Comparison of ENCODE assay signal across 9 cellular contexts in genomic region chr10:14555806-14556205, GRCh38.
DNase-seq lines count a peak whose midpoint lies in the region; ATAC-seq lines count a peak whose summit lies in the region.
"Had no signal": no experiment of that assay in that cellular context is flagged by ENCODE, and none has a peak within 500 bp of the region (broad histone marks: within the 10 kb centered on the region; RNA-seq: fewer than 3 reads in every experiment).

No MANE protein-coding gene starts in this region.

- intact Hi-C loops in activated CD4-positive, alpha-beta T cell treated with anti-CD3 and anti-CD28 coated beads for 36 hours (cut with DNase I, micrococcal nuclease) = no loop called here

- H3K4me3 Mint-ChIP-seq in activated CD4-positive, alpha-beta T cell treated with anti-CD3 and anti-CD28 coated beads for 36 hours = no peak overlapping the region
- no peak overlapping the region for H3K4me3 Mint-ChIP-seq in activated CD4-positive, alpha-beta memory T cell treated with anti-CD3 and anti-CD28 coated beads, Interleukin-2, amount 10 ng/mL, durations not matched to agents 7 days and 5 days
- peak overlapping the region; percentile 42 to 73 (median 64) for H3K4me3 Mint-ChIP-seq in immature natural killer cell
- peak overlapping the region; percentile 62 for H3K4me3 Mint-ChIP-seq in stimulated activated effector memory CD8-positive, alpha-beta T cell treated with anti-CD3 and anti-CD28 coated beads, Interleukin-12 subunit alpha, Interleukin-12 subunit beta, amount 100 ng/mL, for 72 hours

- peaks cover 50% of the 10 kb centered on the region for H3K36me3 Mint-ChIP-seq in activated CD4-positive, alpha-beta T cell treated with anti-CD3 and anti-CD28 coated beads for 36 hours (ENCODE audit: low read depth)
- peaks cover 72% of the 10 kb centered on the region for H3K36me3 Mint-ChIP-seq in activated CD4-positive, alpha-beta memory T cell treated with anti-CD3 and anti-CD28 coated beads, Interleukin-2, amount 10 ng/mL, durations not matched to agents 7 days and 5 days (ENCODE audit: low read depth)
- peaks cover 0 to 20% (median 7%) of the 10 kb centered on the region in 3 donors for H3K36me3 Mint-ChIP-seq in immature natural killer cell
- H3K36me3 Mint-ChIP-seq in stimulated activated effector memory CD8-positive, alpha-beta T cell treated with anti-CD3 and anti-CD28 coated beads, Interleukin-12 subunit alpha, Interleukin-12 subunit beta, amount 100 ng/mL, for 72 hours = peaks cover 86% of the 10 kb centered on the region

- ATAC-seq in activated CD4-positive, alpha-beta T cell treated with anti-CD3 and anti-CD28 coated beads for 36 hours = peak; percentile 9
- peak; percentile 11 for ATAC-seq in stimulated activated effector memory CD8-positive, alpha-beta T cell treated with anti-CD3 and anti-CD28 coated beads, Interleukin-12 subunit alpha, Interleukin-12 subunit beta, amount 100 ng/mL, for 72 hours
- ATAC-seq in GM21529 (IDR thresholded peaks at IDR 0.05; ENCODE audit: unreplicated experiment) = no peak

- no peak for DNase-seq in activated CD4-positive, alpha-beta T cell treated with anti-CD3 and anti-CD28 coated beads for 36 hours
- DNase-seq in activated CD4-positive, alpha-beta T cell treated with anti-CD3 and anti-CD28 coated beads for 4 hours = no peak
- DNase-seq in activated CD4-positive, alpha-beta memory T cell treated with anti-CD3 and anti-CD28 coated beads, Interleukin-2, amount 10 ng/mL, durations not matched to agents 7 days and 5 days = no peak
- DNase-seq in immature natural killer cell = no peak
- no peak for DNase-seq in stimulated activated effector memory CD8-positive, alpha-beta T cell treated with anti-CD3 and anti-CD28 coated beads, Interleukin-12 subunit alpha, Interleukin-12 subunit beta, amount 100 ng/mL, for 72 hours (ENCODE audit: low spot score in 2 of 2)
- DNase-seq in GM03348 (ENCODE audit: low spot score) = no peak
- DNase-seq in NCI-H526 treated with DMSO at 0.1 percent for 48 hours (lab: John Stamatoyannopoulos, UW) = no peak
- DNase-seq: NCI-H2029 treated with DMSO at 0.1 percent for 48 hours had no signal

- POLR2A ChIA-PET in activated CD4-positive, alpha-beta T cell treated with anti-CD3 and anti-CD28 coated beads for 36 hours (lab: Charles Lee) = interaction anchor here (0.6 to 1.2 kb wide), 2 partner anchors 10 to 32 kb away, joined by 3 read pairs; no protein-coding TSS in a partner anchor
- POLR2A ChIA-PET in activated CD4-positive, alpha-beta memory T cell treated with anti-CD3 and anti-CD28 coated beads, Interleukin-2, amount 10 ng/mL, durations not matched to agents 7 days and 5 days (lab: Charles Lee) = interaction anchor here (1.0 kb wide), 1 partner anchor 49 kb away, joined by 3 read pairs; no protein-coding TSS in a partner anchor

- CTCF ChIA-PET in activated CD4-positive, alpha-beta T cell treated with anti-CD3 and anti-CD28 coated beads for 36 hours (lab: Charles Lee) = interaction anchor here (0.7 kb wide), 1 partner anchor 11 kb away, joined by 4 read pairs; no protein-coding TSS in a partner anchor
- CTCF ChIA-PET in activated CD4-positive, alpha-beta memory T cell treated with anti-CD3 and anti-CD28 coated beads, Interleukin-2, amount 10 ng/mL, durations not matched to agents 7 days and 5 days (lab: Charles Lee) = interaction anchor here (0.7 to 1.7 kb wide), 5 partner anchors 13 to 48 kb away, joined by 3 to 7 read pairs (median 3); no protein-coding TSS in a partner anchor

- H3K27ac Mint-ChIP-seq in activated CD4-positive, alpha-beta T cell treated with anti-CD3 and anti-CD28 coated beads for 36 hours = peak overlapping the region; percentile 86
- peak overlapping the region; percentile 82 for H3K27ac Mint-ChIP-seq in activated CD4-positive, alpha-beta memory T cell treated with anti-CD3 and anti-CD28 coated beads, Interleukin-2, amount 10 ng/mL, durations not matched to agents 7 days and 5 days
- H3K27ac Mint-ChIP-seq in immature natural killer cell = peak overlapping the region; percentile 86 to 94 (median 92)
- peak overlapping the region; percentile 95 for H3K27ac Mint-ChIP-seq in stimulated activated effector memory CD8-positive, alpha-beta T cell treated with anti-CD3 and anti-CD28 coated beads, Interleukin-12 subunit alpha, Interleukin-12 subunit beta, amount 100 ng/mL, for 72 hours

- H3K27me3 Mint-ChIP-seq in activated CD4-positive, alpha-beta T cell treated with anti-CD3 and anti-CD28 coated beads for 36 hours = no peaks in the 10 kb centered on the region
- H3K27me3 Mint-ChIP-seq in activated CD4-positive, alpha-beta memory T cell treated with anti-CD3 and anti-CD28 coated beads, Interleukin-2, amount 10 ng/mL, durations not matched to agents 7 days and 5 days = no peaks in the 10 kb centered on the region
- H3K27me3 Mint-ChIP-seq in immature natural killer cell (ENCODE audit: low read depth in 3 of 3) = peaks cover 2 to 6% (median 4%) of the 10 kb centered on the region in 3 donors

- H3K9me3 Mint-ChIP-seq in activated CD4-positive, alpha-beta T cell treated with anti-CD3 and anti-CD28 coated beads for 36 hours (ENCODE audit: low read depth) = no peaks in the 10 kb centered on the region
- no peaks in the 10 kb centered on the region for H3K9me3 Mint-ChIP-seq in activated CD4-positive, alpha-beta memory T cell treated with anti-CD3 and anti-CD28 coated beads, Interleukin-2, amount 10 ng/mL, durations not matched to agents 7 days and 5 days
- no peaks in the 10 kb centered on the region for H3K9me3 Mint-ChIP-seq in immature natural killer cell
- no peaks in the 10 kb centered on the region for H3K9me3 Mint-ChIP-seq in stimulated activated effector memory CD8-positive, alpha-beta T cell treated with anti-CD3 and anti-CD28 coated beads, Interleukin-12 subunit alpha, Interleukin-12 subunit beta, amount 100 ng/mL, for 72 hours

- peaks cover 93% of the 10 kb centered on the region for H3K4me1 Mint-ChIP-seq in activated CD4-positive, alpha-beta T cell treated with anti-CD3 and anti-CD28 coated beads for 36 hours
- H3K4me1 Mint-ChIP-seq in activated CD4-positive, alpha-beta memory T cell treated with anti-CD3 and anti-CD28 coated beads, Interleukin-2, amount 10 ng/mL, durations not matched to agents 7 days and 5 days = peaks cover 93% of the 10 kb centered on the region
- peaks cover 97 to 100% of the 10 kb centered on the region in 2 donors for H3K4me1 Mint-ChIP-seq in immature natural killer cell
- H3K4me1 Mint-ChIP-seq in stimulated activated effector memory CD8-positive, alpha-beta T cell treated with anti-CD3 and anti-CD28 coated beads, Interleukin-12 subunit alpha, Interleukin-12 subunit beta, amount 100 ng/mL, for 72 hours = peaks cover 94% of the 10 kb centered on the region

Comparison
In these comparisons a context has a peak if more than half of its experiments do, and no peak if none do; other contexts are left out.
1. H3K4me3 Mint-ChIP-seq: peak in immature natural killer cell (5 of 5) and stimulated activated effector memory CD8-positive, alpha-beta T cell treated with anti-CD3 and anti-CD28 coated beads, Interleukin-12 subunit alpha, Interleukin-12 subunit beta, amount 100 ng/mL, for 72 hours (single experiment); none in activated CD4-positive, alpha-beta T cell treated with anti-CD3 and anti-CD28 coated beads for 36 hours (single experiment) and activated CD4-positive, alpha-beta memory T cell treated with anti-CD3 and anti-CD28 coated beads, Interleukin-2, amount 10 ng/mL, durations not matched to agents 7 days and 5 days (single experiment).
2. Peak in every context shown above with its lines, with median percentiles within 50 percentile points of each other: H3K27ac Mint-ChIP-seq.